ENCODE assay signal across 1 cellular context in genomic region chr16:3012828-3013420, GRCh38.
TF ChIP-seq lines count a peak whose summit lies in the region.

CLDN9 (plus strand) TSS chr16:3012923; CDS start chr16:3013363, 440 bp downstream.

TF ChIP-seq in GM12878, 131 proteins besides CTCF, POLR2A, EP300 and RAD21 (continued from another document):
- TF ChIP-seq HSF1 (IDR thresholded peaks at IDR 0.05; ENCODE audit: low read depth, low read length) = no peak
- TF ChIP-seq PAX8 (IDR thresholded peaks at IDR 0.05) = no peak
- no peak for TF ChIP-seq SUPT20H (IDR thresholded peaks at IDR 0.05; ENCODE audit: borderline replicate concordance, control insufficient read depth, low read depth, low read length)
